ENCODE assay signal across 8 cellular contexts in genomic region chr14:60204104-60204842, GRCh38. TPM values are rescaled to one million over a fixed set of nuclear protein-coding genes. Genes with fewer than 3 reads are reported as not detected.
DNase-seq lines count a peak whose midpoint lies in the region; ATAC-seq and TF ChIP-seq lines count a peak whose summit lies in the region.

No MANE protein-coding gene starts in this region.

- H3K4me3 ChIP-seq in tibial artery: no peak overlapping the region

- H3K4me3 Mint-ChIP-seq in activated CD4-positive, alpha-beta T cell treated with anti-CD3 and anti-CD28 coated beads, Interleukin-2, amount 10 ng/mL, durations not matched to agents 24 days and 14 days: no peak overlapping the region

- peaks cover 0 to 3% of the 10 kb centered on the region in 2 donors for H3K27me3 ChIP-seq in tibial artery

- no peak for TF ChIP-seq CTCF in tibial artery (IDR thresholded peaks at IDR 0.05)

- H3K36me3 ChIP-seq in tibial artery: peaks cover 0 to 4% (median 0%) of the 10 kb centered on the region in 3 donors

- peaks cover 13% of the 10 kb centered on the region for H3K4me1 Mint-ChIP-seq in activated CD4-positive, alpha-beta T cell treated with anti-CD3 and anti-CD28 coated beads, Interleukin-2, amount 10 ng/mL, durations not matched to agents 24 days and 14 days

- no peaks in the 10 kb centered on the region for H3K4me1 ChIP-seq in tibial artery

- peak; percentile 67 for DNase-seq in OCI-M1 (lab: John Stamatoyannopoulos, UW)
- DNase-seq in activated CD4-positive, alpha-beta T cell treated with anti-CD3 and anti-CD28 coated beads, Interleukin-2, amount 10 ng/mL, durations not matched to agents 24 days and 14 days: no peak
- no peak for DNase-seq in tibial artery
- DNase-seq in KG1 (lab: John Stamatoyannopoulos, UW): no peak
- no peak for DNase-seq in dermis blood vessel endothelial cell

- peaks cover 29% of the 10 kb centered on the region for H3K27me3 Mint-ChIP-seq in activated CD4-positive, alpha-beta T cell treated with anti-CD3 and anti-CD28 coated beads, Interleukin-2, amount 10 ng/mL, durations not matched to agents 24 days and 14 days

- H3K27ac Mint-ChIP-seq in activated CD4-positive, alpha-beta T cell treated with anti-CD3 and anti-CD28 coated beads, Interleukin-2, amount 10 ng/mL, durations not matched to agents 24 days and 14 days: no peak overlapping the region

- H3K9me3 ChIP-seq in tibial artery: no peaks in the 10 kb centered on the region

- no peak overlapping the region for H3K27ac ChIP-seq in tibial artery

- intact Hi-C loops in activated CD4-positive, alpha-beta T cell treated with anti-CD3 and anti-CD28 coated beads, Interleukin-2, amount 10 ng/mL, durations not matched to agents 24 days and 14 days (cut with micrococcal nuclease): no loop called here
- intact Hi-C loops in tibial artery (cut with DNase I; ENCODE audit: low total_unique reads): no loop called here

- no peaks in the 10 kb centered on the region for H3K36me3 Mint-ChIP-seq in activated CD4-positive, alpha-beta T cell treated with anti-CD3 and anti-CD28 coated beads, Interleukin-2, amount 10 ng/mL, durations not matched to agents 24 days and 14 days (ENCODE audit: low read depth)

- H3K9me3 Mint-ChIP-seq in activated CD4-positive, alpha-beta T cell treated with anti-CD3 and anti-CD28 coated beads, Interleukin-2, amount 10 ng/mL, durations not matched to agents 24 days and 14 days: peaks cover 15% of the 10 kb centered on the region

- peak; percentile 83 for ATAC-seq in GM18498 (IDR thresholded peaks at IDR 0.05; ENCODE audit: unreplicated experiment)
- ATAC-seq in GM21360 (IDR thresholded peaks at IDR 0.05; ENCODE audit: unreplicated experiment): peak; percentile 66
- peak; percentile 92 for ATAC-seq in HG03175 (IDR thresholded peaks at IDR 0.05; ENCODE audit: unreplicated experiment)

RNA-seq across cellular contexts. Expression of gene DHRS7, which starts 39.1 kb away (rescaled TPM):
- total RNA-seq in activated CD4-positive, alpha-beta T cell treated with anti-CD3 and anti-CD28 coated beads, Interleukin-2, amount 10 ng/mL, durations not matched to agents 24 days and 14 days: 42.9 TPM in 2 replicates
- 87.1 and 102 TPM in 2 replicates for total RNA-seq in dermis blood vessel endothelial cell

RNA-seq across cellular contexts. Expression of gene PPM1A, which starts 44.7 kb away (rescaled TPM):
- 42.9 and 43.9 TPM in 2 replicates for total RNA-seq in activated CD4-positive, alpha-beta T cell treated with anti-CD3 and anti-CD28 coated beads, Interleukin-2, amount 10 ng/mL, durations not matched to agents 24 days and 14 days
- total RNA-seq in dermis blood vessel endothelial cell: 23.1 and 42.1 TPM in 2 replicates
